1 cellular context compared by ENCODE assay signal in the genomic region with DNA sequence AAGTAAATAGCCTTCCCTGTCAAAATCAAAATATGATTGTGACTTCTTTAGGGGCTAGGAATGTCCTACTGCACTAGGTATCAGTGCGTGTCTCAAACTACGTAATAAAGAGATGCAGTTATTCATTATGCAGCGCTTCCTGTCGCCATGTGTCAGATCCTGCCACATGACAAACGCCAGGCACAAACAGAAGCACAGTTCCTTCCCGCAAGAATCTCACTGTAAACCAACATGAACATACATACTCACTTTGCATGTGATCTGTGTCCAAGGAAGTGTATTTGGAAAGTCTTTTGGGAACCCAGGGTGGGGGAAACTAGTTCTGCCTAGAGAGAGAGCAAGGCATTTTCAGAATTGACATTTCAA.
A peak's percentile ranks its signal among the peaks of the same experiment; 100 is the strongest.
TF ChIP-seq lines count a peak whose summit lies in the region.

No MANE protein-coding gene starts in this region.

TF ChIP-seq in GM12878, 131 proteins besides CTCF, POLR2A, EP300 and RAD21 (continued from another document):
- TF ChIP-seq, protein P1, sequence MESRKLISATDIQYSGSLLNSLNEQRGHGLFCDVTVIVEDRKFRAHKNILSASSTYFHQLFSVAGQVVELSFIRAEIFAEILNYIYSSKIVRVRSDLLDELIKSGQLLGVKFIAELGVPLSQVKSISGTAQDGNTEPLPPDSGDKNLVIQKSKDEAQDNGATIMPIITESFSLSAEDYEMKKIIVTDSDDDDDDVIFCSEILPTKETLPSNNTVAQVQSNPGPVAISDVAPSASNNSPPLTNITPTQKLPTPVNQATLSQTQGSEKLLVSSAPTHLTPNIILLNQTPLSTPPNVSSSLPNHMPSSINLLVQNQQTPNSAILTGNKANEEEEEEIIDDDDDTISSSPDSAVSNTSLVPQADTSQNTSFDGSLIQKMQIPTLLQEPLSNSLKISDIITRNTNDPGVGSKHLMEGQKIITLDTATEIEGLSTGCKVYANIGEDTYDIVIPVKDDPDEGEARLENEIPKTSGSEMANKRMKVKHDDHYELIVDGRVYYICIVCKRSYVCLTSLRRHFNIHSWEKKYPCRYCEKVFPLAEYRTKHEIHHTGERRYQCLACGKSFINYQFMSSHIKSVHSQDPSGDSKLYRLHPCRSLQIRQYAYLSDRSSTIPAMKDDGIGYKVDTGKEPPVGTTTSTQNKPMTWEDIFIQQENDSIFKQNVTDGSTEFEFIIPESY (IDR thresholded peaks at IDR 0.05): 0 out of 2 replicates have a peak, but pooled peaks have one; percentile 39
- TF ChIP-seq ETV6 (conservative IDR thresholded peaks at IDR 0.05 in 1 of 2, IDR thresholded peaks at IDR 0.05 in 1 of 2; ENCODE audit: borderline replicate concordance in 1 of 2, low read depth in 1 of 2): no peak
TF ChIP-seq in GM12878: peak in this region for 3.
